Comparison of ENCODE assay signal across 1 cellular context in genomic region chr2:160606336-160606735, GRCh38.
TF ChIP-seq lines count a peak whose summit lies in the region.

No MANE protein-coding gene starts in this region.

TF ChIP-seq in SK-N-SH treated with all-trans-retinoic acid at 6 μM for 48 hours, 23 proteins besides CTCF, POLR2A, EP300 and RAD21 (continued from another document):
- TF ChIP-seq, protein P1, sequence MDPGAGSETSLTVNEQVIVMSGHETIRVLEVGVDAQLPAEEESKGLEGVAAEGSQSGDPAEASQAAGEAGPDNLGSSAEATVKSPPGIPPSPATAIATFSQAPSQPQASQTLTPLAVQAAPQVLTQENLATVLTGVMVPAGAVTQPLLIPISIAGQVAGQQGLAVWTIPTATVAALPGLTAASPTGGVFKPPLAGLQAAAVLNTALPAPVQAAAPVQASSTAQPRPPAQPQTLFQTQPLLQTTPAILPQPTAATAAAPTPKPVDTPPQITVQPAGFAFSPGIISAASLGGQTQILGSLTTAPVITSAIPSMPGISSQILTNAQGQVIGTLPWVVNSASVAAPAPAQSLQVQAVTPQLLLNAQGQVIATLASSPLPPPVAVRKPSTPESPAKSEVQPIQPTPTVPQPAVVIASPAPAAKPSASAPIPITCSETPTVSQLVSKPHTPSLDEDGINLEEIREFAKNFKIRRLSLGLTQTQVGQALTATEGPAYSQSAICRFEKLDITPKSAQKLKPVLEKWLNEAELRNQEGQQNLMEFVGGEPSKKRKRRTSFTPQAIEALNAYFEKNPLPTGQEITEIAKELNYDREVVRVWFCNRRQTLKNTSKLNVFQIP (CRISPR knock-in tag; IDR thresholded peaks at IDR 0.05; ENCODE audit: borderline replicate concordance, low read depth): no peak
- TF ChIP-seq ZNF565 (CRISPR knock-in tag; conservative IDR thresholded peaks at IDR 0.05; ENCODE audit: low read depth) (no peak), ZNF70 (CRISPR knock-in tag; IDR thresholded peaks at IDR 0.05) (no peak), ARNTL (CRISPR knock-in tag; IDR thresholded peaks at IDR 0.05; ENCODE audit: borderline replicate concordance, low read depth) (no peak), SNAI2 (CRISPR knock-in tag; IDR thresholded peaks at IDR 0.05) (no peak)
